ENCODE assay signal across 1 cellular context in genomic region chr7:115435178-115435577, GRCh38.
TF ChIP-seq lines count a peak whose summit lies in the region.

No MANE protein-coding gene starts in this region.

TF ChIP-seq in GM12878, 131 proteins besides CTCF, POLR2A, EP300 and RAD21 (continued from another document):
- TF ChIP-seq, protein P1, sequence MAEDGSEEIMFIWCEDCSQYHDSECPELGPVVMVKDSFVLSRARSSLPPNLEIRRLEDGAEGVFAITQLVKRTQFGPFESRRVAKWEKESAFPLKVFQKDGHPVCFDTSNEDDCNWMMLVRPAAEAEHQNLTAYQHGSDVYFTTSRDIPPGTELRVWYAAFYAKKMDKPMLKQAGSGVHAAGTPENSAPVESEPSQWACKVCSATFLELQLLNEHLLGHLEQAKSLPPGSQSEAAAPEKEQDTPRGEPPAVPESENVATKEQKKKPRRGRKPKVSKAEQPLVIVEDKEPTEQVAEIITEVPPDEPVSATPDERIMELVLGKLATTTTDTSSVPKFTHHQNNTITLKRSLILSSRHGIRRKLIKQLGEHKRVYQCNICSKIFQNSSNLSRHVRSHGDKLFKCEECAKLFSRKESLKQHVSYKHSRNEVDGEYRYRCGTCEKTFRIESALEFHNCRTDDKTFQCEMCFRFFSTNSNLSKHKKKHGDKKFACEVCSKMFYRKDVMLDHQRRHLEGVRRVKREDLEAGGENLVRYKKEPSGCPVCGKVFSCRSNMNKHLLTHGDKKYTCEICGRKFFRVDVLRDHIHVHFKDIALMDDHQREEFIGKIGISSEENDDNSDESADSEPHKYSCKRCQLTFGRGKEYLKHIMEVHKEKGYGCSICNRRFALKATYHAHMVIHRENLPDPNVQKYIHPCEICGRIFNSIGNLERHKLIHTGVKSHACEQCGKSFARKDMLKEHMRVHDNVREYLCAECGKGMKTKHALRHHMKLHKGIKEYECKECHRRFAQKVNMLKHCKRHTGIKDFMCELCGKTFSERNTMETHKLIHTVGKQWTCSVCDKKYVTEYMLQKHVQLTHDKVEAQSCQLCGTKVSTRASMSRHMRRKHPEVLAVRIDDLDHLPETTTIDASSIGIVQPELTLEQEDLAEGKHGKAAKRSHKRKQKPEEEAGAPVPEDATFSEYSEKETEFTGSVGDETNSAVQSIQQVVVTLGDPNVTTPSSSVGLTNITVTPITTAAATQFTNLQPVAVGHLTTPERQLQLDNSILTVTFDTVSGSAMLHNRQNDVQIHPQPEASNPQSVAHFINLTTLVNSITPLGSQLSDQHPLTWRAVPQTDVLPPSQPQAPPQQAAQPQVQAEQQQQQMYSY (CRISPR knock-in tag; IDR thresholded peaks at IDR 0.05): no peak
- no peak for TF ChIP-seq SRF (IDR thresholded peaks at IDR 0.05; ENCODE audit: low read depth in 2 of 2, low read length in 2 of 2)
TF ChIP-seq in GM12878: peak in this region for 6.
